ENCODE assay signal across 38 cellular contexts in the genomic region with DNA sequence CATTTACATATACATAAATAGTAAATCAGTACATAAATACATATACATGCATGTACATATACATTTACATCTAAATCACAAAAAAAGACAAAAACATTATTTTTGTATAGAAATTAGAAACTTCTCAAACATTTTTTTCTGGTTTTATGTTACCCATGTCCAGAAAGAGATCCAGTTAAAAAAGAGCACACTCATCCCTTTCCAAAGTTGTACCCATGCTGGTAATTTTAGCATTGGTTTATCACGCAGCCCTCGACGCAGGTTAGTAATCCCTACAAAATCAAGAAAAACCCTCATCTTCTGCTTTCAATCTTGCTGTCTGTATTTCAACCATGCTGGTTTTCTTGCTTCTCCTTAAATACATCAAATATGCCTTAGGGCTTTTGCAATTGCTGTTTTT. TPM values are rescaled to one million over a fixed set of nuclear protein-coding genes. Genes with fewer than 3 reads are reported as not detected.
"Had no signal": no experiment of that assay in that cellular context is flagged by ENCODE, and none has a peak within 500 bp of the region (broad histone marks: within the 10 kb centered on the region; RNA-seq: fewer than 3 reads in every experiment).

No MANE protein-coding gene starts in this region.

- FAIRE-seq: bronchial epithelial cell had no signal

- H3K36me3 ChIP-seq: ascending aorta, cardiac muscle cell, WERI-Rb-1 had no signal

- H3K27ac Mint-ChIP-seq: activated CD4-positive, alpha-beta memory T cell treated with anti-CD3 and anti-CD28 coated beads, Interleukin-2, amount 10 ng/mL, durations not matched to agents 7 days and 5 days; activated CD4-positive, alpha-beta T cell treated with anti-CD3 and anti-CD28 coated beads for 36 hours; activated CD4-positive, alpha-beta T cell treated with anti-CD3 and anti-CD28 coated beads, Interleukin-2, amount 10 ng/mL, durations not matched to agents 7 days and 5 days; activated CD8-positive, alpha-beta memory T cell treated with anti-CD3 and anti-CD28 coated beads, Interleukin-2, amount 10 ng/mL, durations not matched to agents 7 days and 5 days; activated CD8-positive, alpha-beta T cell treated with anti-CD3 and anti-CD28 coated beads, Interleukin-2, amount 10 ng/mL, durations not matched to agents 7 days and 5 days; activated naive CD4-positive, alpha-beta T cell treated with anti-CD3 and anti-CD28 coated beads, Interleukin-2, amount 10 ng/mL, durations not matched to agents 7 days and 5 days; activated naive CD4-positive, alpha-beta T cell treated with anti-CD3 and anti-CD28 coated beads, Interleukin-2, amount 50 U/mL, for 24 hours; activated naive CD8-positive, alpha-beta T cell; activated naive CD8-positive, alpha-beta T cell treated with anti-CD3 and anti-CD28 coated beads, Interleukin-2, amount 10 ng/mL, durations not matched to agents 7 days and 5 days; activated naive CD8-positive, alpha-beta T cell treated with anti-CD3 and anti-CD28 coated beads, Interleukin-2, amount 50 U/mL, for 24 hours; activated T-cell treated with anti-CD3 and anti-CD28 coated beads, Interleukin-2, amount 50 U/mL, for 24 hours; activated T-helper 2 cell treated with anti-CD3 and anti-CD28 coated beads, Interferon-gamma antibody, Interleukin-2, Interleukin-4, amounts not matched to agents 10 μg/mL and 5 μg/mL and 100 μg/mL, durations not matched to agents 14 hours and 24 hours and 36 hours; brain; T-helper 1 cell treated with Interleukin-12 subunit alpha and Interleukin-12 subunit beta and Interleukin-4 antibody, amounts not matched to agents 30 μg/mL and 1 μg/mL, for 36 hours; T-helper 2 cell treated with Interferon-gamma antibody and Interleukin-4, amounts not matched to agents 5 μg/mL and 100 μg/mL, for 36 hours; WTC11 had no signal

- H3K36me3 Mint-ChIP-seq: activated CD8-positive, alpha-beta memory T cell treated with anti-CD3 and anti-CD28 coated beads, Interleukin-2, amount 10 ng/mL, durations not matched to agents 7 days and 5 days; activated naive CD4-positive, alpha-beta T cell treated with anti-CD3 and anti-CD28 coated beads, Interleukin-2, amount 10 ng/mL, durations not matched to agents 7 days and 5 days; activated naive CD4-positive, alpha-beta T cell treated with anti-CD3 and anti-CD28 coated beads, Interleukin-2, amount 50 U/mL, for 24 hours; activated naive CD8-positive, alpha-beta T cell; activated naive CD8-positive, alpha-beta T cell treated with anti-CD3 and anti-CD28 coated beads, Interleukin-2, amount 10 ng/mL, durations not matched to agents 7 days and 5 days; brain; WTC11 had no signal

- H3K9me3 Mint-ChIP-seq: activated CD4-positive, alpha-beta memory T cell treated with anti-CD3 and anti-CD28 coated beads, Interleukin-2, amount 10 ng/mL, durations not matched to agents 7 days and 5 days; activated CD4-positive, alpha-beta T cell treated with anti-CD3 and anti-CD28 coated beads, Interleukin-2, amount 10 ng/mL, durations not matched to agents 7 days and 5 days; activated naive CD4-positive, alpha-beta T cell treated with anti-CD3 and anti-CD28 coated beads, Interleukin-2, amount 10 ng/mL, durations not matched to agents 7 days and 5 days; activated naive CD4-positive, alpha-beta T cell treated with anti-CD3 and anti-CD28 coated beads, Interleukin-2, amount 50 U/mL, for 24 hours; activated naive CD8-positive, alpha-beta T cell treated with anti-CD3 and anti-CD28 coated beads, Interleukin-2, amount 10 ng/mL, durations not matched to agents 7 days and 5 days; activated naive CD8-positive, alpha-beta T cell treated with anti-CD3 and anti-CD28 coated beads, Interleukin-2, amount 50 U/mL, for 24 hours; activated T-cell treated with anti-CD3 and anti-CD28 coated beads, Interleukin-2, amount 50 U/mL, for 24 hours; activated T-helper 2 cell treated with anti-CD3 and anti-CD28 coated beads, Interferon-gamma antibody, Interleukin-2, Interleukin-4, amounts not matched to agents 10 μg/mL and 5 μg/mL and 100 μg/mL, durations not matched to agents 14 hours and 24 hours and 36 hours; brain; central memory CD8-positive, alpha-beta T cell; T-helper 1 cell treated with Interleukin-12 subunit alpha and Interleukin-12 subunit beta and Interleukin-4 antibody, amounts not matched to agents 30 μg/mL and 1 μg/mL, for 36 hours; T-helper 2 cell treated with Interferon-gamma antibody and Interleukin-4, amounts not matched to agents 5 μg/mL and 100 μg/mL, for 36 hours; WTC11 had no signal

- H3K4me1 ChIP-seq: ascending aorta had no signal

- H3K4me3 ChIP-seq: ascending aorta, cardiac muscle cell had no signal

- H3K27me3 Mint-ChIP-seq: activated CD4-positive, alpha-beta memory T cell treated with anti-CD3 and anti-CD28 coated beads, Interleukin-2, amount 10 ng/mL, durations not matched to agents 7 days and 5 days; activated CD4-positive, alpha-beta T cell treated with anti-CD3 and anti-CD28 coated beads for 36 hours; activated CD8-positive, alpha-beta memory T cell treated with anti-CD3 and anti-CD28 coated beads, Interleukin-2, amount 10 ng/mL, durations not matched to agents 7 days and 5 days; activated naive CD4-positive, alpha-beta T cell treated with anti-CD3 and anti-CD28 coated beads, Interleukin-2, amount 10 ng/mL, durations not matched to agents 7 days and 5 days; activated naive CD4-positive, alpha-beta T cell treated with anti-CD3 and anti-CD28 coated beads, Interleukin-2, amount 50 U/mL, for 24 hours; activated naive CD8-positive, alpha-beta T cell treated with anti-CD3 and anti-CD28 coated beads, Interleukin-2, amount 50 U/mL, for 24 hours; activated T-cell treated with anti-CD3 and anti-CD28 coated beads, Interleukin-2, amount 50 U/mL, for 24 hours; brain; central memory CD8-positive, alpha-beta T cell had no signal

- H3K27ac ChIP-seq: ascending aorta, cardiac muscle cell, WERI-Rb-1 had no signal

- H3K9me3 ChIP-seq: ascending aorta had no signal

- H3K4me3 Mint-ChIP-seq: activated CD4-positive, alpha-beta memory T cell treated with anti-CD3 and anti-CD28 coated beads, Interleukin-2, amount 10 ng/mL, durations not matched to agents 7 days and 5 days; activated CD4-positive, alpha-beta T cell treated with anti-CD3 and anti-CD28 coated beads for 36 hours; activated CD4-positive, alpha-beta T cell treated with anti-CD3 and anti-CD28 coated beads, Interleukin-2, amount 10 ng/mL, durations not matched to agents 7 days and 5 days; activated CD8-positive, alpha-beta memory T cell treated with anti-CD3 and anti-CD28 coated beads, Interleukin-2, amount 10 ng/mL, durations not matched to agents 7 days and 5 days; activated CD8-positive, alpha-beta T cell treated with anti-CD3 and anti-CD28 coated beads, Interleukin-2, amount 10 ng/mL, durations not matched to agents 7 days and 5 days; activated naive CD4-positive, alpha-beta T cell treated with anti-CD3 and anti-CD28 coated beads, Interleukin-2, amount 10 ng/mL, durations not matched to agents 7 days and 5 days; activated naive CD4-positive, alpha-beta T cell treated with anti-CD3 and anti-CD28 coated beads, Interleukin-2, amount 50 U/mL, for 24 hours; activated naive CD8-positive, alpha-beta T cell; activated naive CD8-positive, alpha-beta T cell treated with anti-CD3 and anti-CD28 coated beads, Interleukin-2, amount 10 ng/mL, durations not matched to agents 7 days and 5 days; activated naive CD8-positive, alpha-beta T cell treated with anti-CD3 and anti-CD28 coated beads, Interleukin-2, amount 50 U/mL, for 24 hours; activated T-cell treated with anti-CD3 and anti-CD28 coated beads, Interleukin-2, amount 50 U/mL, for 24 hours; brain; central memory CD8-positive, alpha-beta T cell; T-helper 1 cell treated with Interleukin-12 subunit alpha and Interleukin-12 subunit beta and Interleukin-4 antibody, amounts not matched to agents 30 μg/mL and 1 μg/mL, for 36 hours; T-helper 2 cell treated with Interferon-gamma antibody and Interleukin-4, amounts not matched to agents 5 μg/mL and 100 μg/mL, for 36 hours; WTC11 had no signal

- H3K4me1 Mint-ChIP-seq: activated CD4-positive, alpha-beta memory T cell treated with anti-CD3 and anti-CD28 coated beads, Interleukin-2, amount 10 ng/mL, durations not matched to agents 7 days and 5 days; activated CD4-positive, alpha-beta T cell treated with anti-CD3 and anti-CD28 coated beads for 36 hours; activated CD4-positive, alpha-beta T cell treated with anti-CD3 and anti-CD28 coated beads, Interleukin-2, amount 10 ng/mL, durations not matched to agents 7 days and 5 days; activated CD8-positive, alpha-beta memory T cell treated with anti-CD3 and anti-CD28 coated beads, Interleukin-2, amount 10 ng/mL, durations not matched to agents 7 days and 5 days; activated naive CD4-positive, alpha-beta T cell treated with anti-CD3 and anti-CD28 coated beads, Interleukin-2, amount 10 ng/mL, durations not matched to agents 7 days and 5 days; activated naive CD4-positive, alpha-beta T cell treated with anti-CD3 and anti-CD28 coated beads, Interleukin-2, amount 50 U/mL, for 24 hours; activated naive CD8-positive, alpha-beta T cell treated with anti-CD3 and anti-CD28 coated beads, Interleukin-2, amount 10 ng/mL, durations not matched to agents 7 days and 5 days; activated naive CD8-positive, alpha-beta T cell treated with anti-CD3 and anti-CD28 coated beads, Interleukin-2, amount 50 U/mL, for 24 hours; central memory CD8-positive, alpha-beta T cell had no signal

- ATAC-seq: activated CD4-positive, alpha-beta T cell treated with anti-CD3 and anti-CD28 coated beads for 36 hours; activated CD4-positive, CD25-positive, alpha-beta regulatory T cell treated with anti-CD3 and anti-CD28 coated beads, Interleukin-2, amount 50 U/mL, for 24 hours; activated CD8-positive, alpha-beta memory T cell treated with anti-CD3 and anti-CD28 coated beads, Interleukin-2, amount 10 ng/mL, durations not matched to agents 7 days and 5 days; activated CD8-positive, alpha-beta T cell treated with anti-CD3 and anti-CD28 coated beads, Interleukin-2, amount 10 ng/mL, durations not matched to agents 7 days and 5 days; activated naive CD8-positive, alpha-beta T cell treated with anti-CD3 and anti-CD28 coated beads, Interleukin-2, amount 50 U/mL, for 24 hours had no signal

- DNase-seq: activated CD4-positive, alpha-beta memory T cell treated with anti-CD3 and anti-CD28 coated beads, Interleukin-2, amount 10 ng/mL, durations not matched to agents 7 days and 5 days; activated CD4-positive, alpha-beta T cell treated with anti-CD3 and anti-CD28 coated beads for 1 hour; activated CD4-positive, alpha-beta T cell treated with anti-CD3 and anti-CD28 coated beads for 36 hours; activated CD4-positive, alpha-beta T cell treated with anti-CD3 and anti-CD28 coated beads for 48 hours; activated CD4-positive, alpha-beta T cell treated with anti-CD3 and anti-CD28 coated beads, Interleukin-2, amount 10 ng/mL, durations not matched to agents 7 days and 5 days; activated CD4-positive, alpha-beta T cell treated with anti-CD3 and anti-CD28 coated beads, Interleukin-2, amount 50 U/mL, for 48 hours; activated CD4-positive, CD25-positive, alpha-beta regulatory T cell; activated CD8-positive, alpha-beta memory T cell treated with anti-CD3 and anti-CD28 coated beads for 24 hours; activated CD8-positive, alpha-beta memory T cell treated with anti-CD3 and anti-CD28 coated beads, Interleukin-2, amount 10 ng/mL, durations not matched to agents 7 days and 5 days; activated CD8-positive, alpha-beta memory T cell treated with anti-CD3 and anti-CD28 coated beads, Interleukin-2, amount 50 U/mL, for 48 hours; activated CD8-positive, alpha-beta T cell treated with anti-CD3 and anti-CD28 coated beads, Interleukin-2, amount 10 ng/mL, durations not matched to agents 7 days and 5 days; activated effector memory CD4-positive, alpha-beta T cell treated with Interleukin-2 at 50 U/mL for 16 hours; activated gamma-delta T cell; activated naive CD4-positive, alpha-beta T cell treated with anti-CD3 and anti-CD28 coated beads, Interleukin-2, amount 10 ng/mL, durations not matched to agents 7 days and 5 days; activated naive CD4-positive, alpha-beta T cell treated with Interleukin-2 at 50 U/mL for 16 hours; activated naive CD8-positive, alpha-beta T cell treated with anti-CD3 and anti-CD28 coated beads, Interleukin-2, amount 10 ng/mL, durations not matched to agents 7 days and 5 days; activated naive CD8-positive, alpha-beta T cell treated with anti-CD3 and anti-CD28 coated beads, Interleukin-2, amount 50 U/mL, for 24 hours; activated T-cell treated with anti-CD3 and anti-CD28 coated beads, Interleukin-2, amount 50 U/mL, for 24 hours; activated T-cell treated with anti-CD3 and anti-CD28 coated beads, Interleukin-2, amount 50 U/mL, for 48 hours; amygdala; anterior cingulate cortex; caudate nucleus; cerebellar nuclear complex; T-helper 2 cell; T-helper 9 cell; WERI-Rb-1 had no signal

RNA-seq across cellular contexts. Expression of gene SCN9A, which starts 10.5 kb away (rescaled TPM):
- total RNA-seq: activated CD8-positive, alpha-beta memory T cell treated with anti-CD3 and anti-CD28 coated beads, Interleukin-2, amount 10 ng/mL, durations not matched to agents 7 days and 5 days; activated naive CD8-positive, alpha-beta T cell treated with anti-CD3 and anti-CD28 coated beads, Interleukin-2, amount 10 ng/mL, durations not matched to agents 7 days and 5 days; activated T-helper 2 cell treated with anti-CD3 and anti-CD28 coated beads, Interferon-gamma antibody, Interleukin-2, Interleukin-4, amounts not matched to agents 10 μg/mL and 5 μg/mL and 100 μg/mL, durations not matched to agents 14 hours and 24 hours and 36 hours had no signal
